Comparison of ENCODE assay signal across 1 cellular context in the genomic region with DNA sequence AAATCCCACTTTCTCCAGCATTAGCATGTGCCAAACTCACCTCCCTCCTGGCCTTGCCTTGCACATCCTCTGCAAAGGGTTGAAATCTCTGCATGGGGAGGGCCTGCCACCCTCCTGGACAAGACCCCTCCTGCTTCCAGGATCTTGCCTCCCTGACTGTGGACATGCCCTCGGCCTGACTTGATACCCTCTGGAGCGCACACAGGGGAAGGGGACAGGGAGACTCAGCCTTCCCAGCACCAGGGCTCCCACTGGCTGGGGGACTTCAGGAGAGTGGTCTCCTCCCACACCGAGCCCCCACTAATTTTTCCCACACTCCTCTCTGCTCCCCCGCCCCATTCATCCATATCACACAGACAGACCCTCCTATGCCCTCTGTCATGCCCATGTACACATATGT.
TF ChIP-seq lines count a peak whose summit lies in the region.

No MANE protein-coding gene starts in this region.

TF ChIP-seq in HepG2, 621 proteins besides CTCF, POLR2A, EP300 and RAD21:
- TF ChIP-seq ZNF644 (CRISPR knock-in tag; IDR thresholded peaks at IDR 0.05; ENCODE audit: low read depth) (no peak), ISL2 (CRISPR knock-in tag; IDR thresholded peaks at IDR 0.05) (no peak), SCMH1 (CRISPR knock-in tag; IDR thresholded peaks at IDR 0.05; ENCODE audit: borderline replicate concordance) (no peak), ONECUT2 (CRISPR knock-in tag; IDR thresholded peaks at IDR 0.05) (no peak), MBD4 (IDR thresholded peaks at IDR 0.05; ENCODE audit: borderline replicate concordance, low read length) (no peak), TBX2 (CRISPR knock-in tag; IDR thresholded peaks at IDR 0.05; ENCODE audit: borderline replicate concordance) (no peak), ZNF160 (CRISPR knock-in tag; IDR thresholded peaks at IDR 0.05) (no peak), SP5 (CRISPR knock-in tag; IDR thresholded peaks at IDR 0.05; ENCODE audit: borderline replicate concordance, low read depth) (no peak)
- TF ChIP-seq, protein P1, sequence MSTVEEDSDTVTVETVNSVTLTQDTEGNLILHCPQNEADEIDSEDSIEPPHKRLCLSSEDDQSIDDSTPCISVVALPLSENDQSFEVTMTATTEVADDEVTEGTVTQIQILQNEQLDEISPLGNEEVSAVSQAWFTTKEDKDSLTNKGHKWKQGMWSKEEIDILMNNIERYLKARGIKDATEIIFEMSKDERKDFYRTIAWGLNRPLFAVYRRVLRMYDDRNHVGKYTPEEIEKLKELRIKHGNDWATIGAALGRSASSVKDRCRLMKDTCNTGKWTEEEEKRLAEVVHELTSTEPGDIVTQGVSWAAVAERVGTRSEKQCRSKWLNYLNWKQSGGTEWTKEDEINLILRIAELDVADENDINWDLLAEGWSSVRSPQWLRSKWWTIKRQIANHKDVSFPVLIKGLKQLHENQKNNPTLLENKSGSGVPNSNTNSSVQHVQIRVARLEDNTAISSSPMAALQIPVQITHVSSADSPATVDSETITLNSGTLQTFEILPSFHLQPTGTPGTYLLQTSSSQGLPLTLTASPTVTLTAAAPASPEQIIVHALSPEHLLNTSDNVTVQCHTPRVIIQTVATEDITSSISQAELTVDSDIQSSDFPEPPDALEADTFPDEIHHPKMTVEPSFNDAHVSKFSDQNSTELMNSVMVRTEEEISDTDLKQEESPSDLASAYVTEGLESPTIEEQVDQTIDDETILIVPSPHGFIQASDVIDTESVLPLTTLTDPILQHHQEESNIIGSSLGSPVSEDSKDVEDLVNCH (CRISPR knock-in tag; IDR thresholded peaks at IDR 0.05), result no peak
TF ChIP-seq in HepG2: peak in this region for 0.
